Comparison of ENCODE assay signal across 1 cellular context in genomic region chr9:87447547-87448432, GRCh38.
TF ChIP-seq lines count a peak whose summit lies in the region.

No MANE protein-coding gene starts in this region.

TF ChIP-seq in GM23338, 12 proteins besides CTCF, POLR2A, EP300 and RAD21 (continued from another document):
- TF ChIP-seq ZNF462 (CRISPR knock-in tag; IDR thresholded peaks at IDR 0.05) = no peak
- no peak for TF ChIP-seq ZNF114 (CRISPR knock-in tag; IDR thresholded peaks at IDR 0.05)
- TF ChIP-seq CREB1 (CRISPR knock-in tag; IDR thresholded peaks at IDR 0.05; ENCODE audit: low read depth) = no peak
- no peak for TF ChIP-seq POLR2AphosphoS5 (IDR thresholded peaks at IDR 0.05; ENCODE audit: low read depth)
- TF ChIP-seq EZH2phosphoT487 (IDR thresholded peaks at IDR 0.05; ENCODE audit: unreplicated experiment) = no peak
